In the genomic region with DNA sequence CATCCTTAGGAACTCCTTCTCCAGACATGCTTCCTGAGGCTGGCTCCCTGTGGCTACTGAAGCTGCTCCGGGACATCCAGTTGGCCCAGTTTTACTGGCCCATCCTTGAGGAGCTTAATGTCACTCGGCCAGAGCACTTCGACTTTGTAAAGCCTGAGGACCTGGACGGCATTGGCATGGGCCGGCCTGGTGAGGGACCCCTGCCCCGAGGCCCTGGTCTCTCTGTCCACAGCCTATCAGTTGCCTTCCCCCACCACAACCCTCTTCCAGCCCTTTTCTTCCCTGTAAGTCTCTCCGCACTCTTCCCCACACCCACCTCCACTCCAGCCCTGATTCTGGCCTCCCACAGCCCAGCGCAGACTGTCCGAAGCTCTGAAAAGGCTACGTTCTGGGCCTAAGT, we compare ENCODE assay signal across 1 cellular context.
TF ChIP-seq lines count a peak whose summit lies in the region.

No MANE protein-coding gene starts in this region.

TF ChIP-seq in GM23338, 12 proteins besides CTCF, POLR2A, EP300 and RAD21:
- TF ChIP-seq ZNF462 (CRISPR knock-in tag; IDR thresholded peaks at IDR 0.05), result no peak
- TF ChIP-seq NANOG (IDR thresholded peaks at IDR 0.05; ENCODE audit: borderline replicate concordance), result no peak
- no peak for TF ChIP-seq POLR2AphosphoS5 (IDR thresholded peaks at IDR 0.05; ENCODE audit: low read depth)
- no peak for TF ChIP-seq EZH2phosphoT487 (IDR thresholded peaks at IDR 0.05; ENCODE audit: unreplicated experiment)
- no peak for TF ChIP-seq EZH2 (IDR thresholded peaks at IDR 0.05; ENCODE audit: low read depth, unreplicated experiment)
- TF ChIP-seq, protein P1, sequence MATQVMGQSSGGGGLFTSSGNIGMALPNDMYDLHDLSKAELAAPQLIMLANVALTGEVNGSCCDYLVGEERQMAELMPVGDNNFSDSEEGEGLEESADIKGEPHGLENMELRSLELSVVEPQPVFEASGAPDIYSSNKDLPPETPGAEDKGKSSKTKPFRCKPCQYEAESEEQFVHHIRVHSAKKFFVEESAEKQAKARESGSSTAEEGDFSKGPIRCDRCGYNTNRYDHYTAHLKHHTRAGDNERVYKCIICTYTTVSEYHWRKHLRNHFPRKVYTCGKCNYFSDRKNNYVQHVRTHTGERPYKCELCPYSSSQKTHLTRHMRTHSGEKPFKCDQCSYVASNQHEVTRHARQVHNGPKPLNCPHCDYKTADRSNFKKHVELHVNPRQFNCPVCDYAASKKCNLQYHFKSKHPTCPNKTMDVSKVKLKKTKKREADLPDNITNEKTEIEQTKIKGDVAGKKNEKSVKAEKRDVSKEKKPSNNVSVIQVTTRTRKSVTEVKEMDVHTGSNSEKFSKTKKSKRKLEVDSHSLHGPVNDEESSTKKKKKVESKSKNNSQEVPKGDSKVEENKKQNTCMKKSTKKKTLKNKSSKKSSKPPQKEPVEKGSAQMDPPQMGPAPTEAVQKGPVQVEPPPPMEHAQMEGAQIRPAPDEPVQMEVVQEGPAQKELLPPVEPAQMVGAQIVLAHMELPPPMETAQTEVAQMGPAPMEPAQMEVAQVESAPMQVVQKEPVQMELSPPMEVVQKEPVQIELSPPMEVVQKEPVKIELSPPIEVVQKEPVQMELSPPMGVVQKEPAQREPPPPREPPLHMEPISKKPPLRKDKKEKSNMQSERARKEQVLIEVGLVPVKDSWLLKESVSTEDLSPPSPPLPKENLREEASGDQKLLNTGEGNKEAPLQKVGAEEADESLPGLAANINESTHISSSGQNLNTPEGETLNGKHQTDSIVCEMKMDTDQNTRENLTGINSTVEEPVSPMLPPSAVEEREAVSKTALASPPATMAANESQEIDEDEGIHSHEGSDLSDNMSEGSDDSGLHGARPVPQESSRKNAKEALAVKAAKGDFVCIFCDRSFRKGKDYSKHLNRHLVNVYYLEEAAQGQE (IDR thresholded peaks at IDR 0.05; ENCODE audit: unreplicated experiment), result no peak
- no peak for TF ChIP-seq STAT1 (IDR thresholded peaks at IDR 0.05; ENCODE audit: unreplicated experiment)
- TF ChIP-seq, protein P2, sequence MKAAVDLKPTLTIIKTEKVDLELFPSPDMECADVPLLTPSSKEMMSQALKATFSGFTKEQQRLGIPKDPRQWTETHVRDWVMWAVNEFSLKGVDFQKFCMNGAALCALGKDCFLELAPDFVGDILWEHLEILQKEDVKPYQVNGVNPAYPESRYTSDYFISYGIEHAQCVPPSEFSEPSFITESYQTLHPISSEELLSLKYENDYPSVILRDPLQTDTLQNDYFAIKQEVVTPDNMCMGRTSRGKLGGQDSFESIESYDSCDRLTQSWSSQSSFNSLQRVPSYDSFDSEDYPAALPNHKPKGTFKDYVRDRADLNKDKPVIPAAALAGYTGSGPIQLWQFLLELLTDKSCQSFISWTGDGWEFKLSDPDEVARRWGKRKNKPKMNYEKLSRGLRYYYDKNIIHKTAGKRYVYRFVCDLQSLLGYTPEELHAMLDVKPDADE (IDR thresholded peaks at IDR 0.05), result no peak
